In the genomic region with DNA sequence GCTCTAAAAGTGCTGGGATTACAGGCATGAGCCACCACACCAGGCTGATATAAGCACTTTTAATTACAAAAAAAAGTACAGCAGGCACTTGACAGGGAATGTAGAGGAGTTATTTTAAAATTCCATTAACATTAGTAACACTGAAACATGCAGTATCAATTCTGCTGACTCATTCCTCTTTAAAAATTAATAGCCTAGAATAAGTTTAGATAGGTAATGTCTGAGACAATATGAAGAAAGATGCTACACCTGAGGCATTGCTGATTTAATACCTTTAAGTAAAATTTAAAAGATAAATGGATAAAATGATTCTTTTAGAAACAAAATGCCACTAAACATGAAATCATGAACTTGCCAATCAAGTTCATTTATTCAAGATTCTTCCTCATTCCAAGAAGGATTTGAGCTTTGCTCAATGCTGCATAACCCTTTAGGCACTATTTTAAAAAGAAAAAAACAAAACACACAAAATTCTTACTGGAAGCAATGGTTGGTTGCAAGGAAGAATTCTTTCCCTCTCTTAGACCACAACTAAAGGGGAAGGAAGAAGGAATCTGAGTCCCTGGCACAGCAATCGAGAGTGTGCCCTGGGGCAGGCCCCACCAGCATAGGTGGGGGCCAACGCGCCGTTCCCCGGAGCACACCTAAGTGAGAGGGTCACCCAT, we compare ENCODE assay signal across 10 cellular contexts. TPM values are rescaled to one million over a fixed set of nuclear protein-coding genes. Genes with fewer than 3 reads are reported as not detected.
A peak's percentile ranks its signal among the peaks of the same experiment; 100 is the strongest.
DNase-seq lines count a peak whose midpoint lies in the region; ATAC-seq, FAIRE-seq and TF ChIP-seq lines count a peak whose summit lies in the region.
"Had no signal": no experiment of that assay in that cellular context is flagged by ENCODE, and none has a peak within 500 bp of the region (broad histone marks: within the 10 kb centered on the region; RNA-seq: fewer than 3 reads in every experiment).

No MANE protein-coding gene starts in this region.

- in situ Hi-C loops in Caki2 (cut with HindIII; ENCODE audit: low pct_unique_long_range_greater_than_20kb, low sequenced_read_pairs) (no loop called here), GM13976 (cut with MboI; ENCODE audit: low sequenced_read_pairs, unreplicated experiment) (no loop called here)

- DNase-seq in Caki2 (ENCODE audit: low read depth) = peak; percentile 84
- peak; percentile 41 for DNase-seq in RWPE1 (ENCODE audit: low spot score)
- no peak for DNase-seq in endothelial cell of umbilical vein (ENCODE audit: low read depth, low spot score)
- DNase-seq in naive thymus-derived CD8-positive, alpha-beta T cell = no peak
- no peak for DNase-seq in OCI-M2 (lab: John Stamatoyannopoulos, UW; ENCODE audit: unreplicated experiment)
- DNase-seq in NCI-H69 (lab: John Stamatoyannopoulos, UW) = no peak
- DNase-seq in GM13976 (ENCODE audit: low spot score) = no peak
- no peak for DNase-seq in SHP77 treated with DMSO at 0.1 percent for 48 hours (lab: John Stamatoyannopoulos, UW)
- DNase-seq: NCI-H2171 had no signal

- H3K4me3 ChIP-seq in endothelial cell of umbilical vein (replicated peaks in 1 of 3; ENCODE audit: insufficient read depth in 1 of 3, low read depth in 1 of 3, low read length in 3 of 3) = no peak overlapping the region

- no peaks in the 10 kb centered on the region for H3K9me1 ChIP-seq in endothelial cell of umbilical vein (replicated peaks; ENCODE audit: control insufficient read depth, extremely low read depth, insufficient read depth, low read length)

- no peak overlapping the region for H3K4me2 ChIP-seq in endothelial cell of umbilical vein (ENCODE audit: insufficient read depth, low read length)

- H3K4me1 ChIP-seq in endothelial cell of umbilical vein (ENCODE audit: control insufficient read depth, extremely low read depth, insufficient read depth, low read length) = no peaks in the 10 kb centered on the region

- peak overlapping the region in 4 of 10 donors; percentile 8 to 37 (median 28) for H3K4me3 Mint-ChIP-seq in naive thymus-derived CD8-positive, alpha-beta T cell

- H3K4me1 Mint-ChIP-seq in naive thymus-derived CD8-positive, alpha-beta T cell = peaks cover 25 to 75% (median 61%) of the 10 kb centered on the region in 4 donors

- BruUV-seq in endothelial cell of umbilical vein (replicated peaks; lab: Mats Ljungman, UMichigan) = no TSS peak

- no peaks in the 10 kb centered on the region for H4K20me1 ChIP-seq in endothelial cell of umbilical vein (replicated peaks; ENCODE audit: control insufficient read depth, extremely low read depth, insufficient read depth, low read length)

- no peaks in the 10 kb centered on the region for H3K27me3 Mint-ChIP-seq in naive thymus-derived CD8-positive, alpha-beta T cell

- no peaks in the 10 kb centered on the region for H3K9me3 ChIP-seq in endothelial cell of umbilical vein (replicated peaks; ENCODE audit: control insufficient read depth, insufficient read depth, low read length)

- H3K79me2 ChIP-seq in endothelial cell of umbilical vein (ENCODE audit: control insufficient read depth, insufficient read depth, low read length) = peaks cover 29% of the 10 kb centered on the region

- H2AFZ ChIP-seq in endothelial cell of umbilical vein (ENCODE audit: low read depth, low read length) = no peak overlapping the region

- peak overlapping the region; percentile 16 to 88 (median 70) for H3K27ac Mint-ChIP-seq in naive thymus-derived CD8-positive, alpha-beta T cell

- TF ChIP-seq CTCF in RWPE1 (conservative IDR thresholded peaks at IDR 0.05; ENCODE audit: low read depth) = no peak
- no peak for TF ChIP-seq CTCF in endothelial cell of umbilical vein (IDR thresholded peaks at IDR 0.05; ENCODE audit: extremely low read depth in 1 of 2, insufficient read depth in 1 of 2, low read depth in 1 of 2, low read length in 2 of 2)
- no peak for TF ChIP-seq CTCF in GM13976 (IDR thresholded peaks at IDR 0.05; ENCODE audit: borderline replicate concordance, control extremely low read depth, extremely low read depth, insufficient read depth, missing control alignments)

- peak overlapping the region; percentile 88 for H3K27ac ChIP-seq in RWPE1
- H3K27ac ChIP-seq in endothelial cell of umbilical vein (ENCODE audit: insufficient read depth, low read depth, low read length) = no peak overlapping the region
- H3K27ac ChIP-seq: VCaP had no signal

- intact Hi-C loops in endothelial cell of umbilical vein (cut with micrococcal nuclease) = loop anchor here (1.0 kb wide), 1 partner anchor 9 kb away; no protein-coding TSS in a partner anchor

- CTCF ChIA-PET in RWPE1 (lab: Yijun Ruan, JAX) (no interaction called here), endothelial cell of umbilical vein (lab: Charles Lee) (interaction anchor here (1.1 kb wide), 1 partner anchor 10 kb away, joined by 3 read pairs; no protein-coding TSS in a partner anchor)

- no peak for ATAC-seq in naive thymus-derived CD8-positive, alpha-beta T cell

- no peak for FAIRE-seq in endothelial cell of umbilical vein (lab: Jason Lieb, UNC)

- H3K9me3 Mint-ChIP-seq in naive thymus-derived CD8-positive, alpha-beta T cell = peaks cover 0 to 8% (median 0%) of the 10 kb centered on the region in 9 donors

- POLR2A ChIA-PET in RWPE1 (lab: Yijun Ruan, JAX; ENCODE audit: low non-redundant PET) (no interaction called here), endothelial cell of umbilical vein (lab: Charles Lee) (no interaction called here)
- POLR2A ChIA-PET in naive thymus-derived CD8-positive, alpha-beta T cell (lab: Charles Lee) = interaction anchor here (0.5 kb wide), 1 partner anchor 135 kb away, joined by 3 read pairs; no protein-coding TSS in a partner anchor

- peaks cover 9 to 43% (median 18%) of the 10 kb centered on the region in 3 donors for H3K36me3 Mint-ChIP-seq in naive thymus-derived CD8-positive, alpha-beta T cell

- H3K36me3 ChIP-seq in endothelial cell of umbilical vein (ENCODE audit: control insufficient read depth in 2 of 2, extremely low read depth in 1 of 2, insufficient read depth in 2 of 2, low read length in 2 of 2) = peaks cover 0 to 2% of the 10 kb centered on the region in 2 experiments

- no peak overlapping the region for H3K9ac ChIP-seq in endothelial cell of umbilical vein (replicated peaks; ENCODE audit: extremely low read depth, insufficient read depth, low read length)

- dilution Hi-C loops in endothelial cell of umbilical vein (cut with MboI; ENCODE audit: extremely low pct_ligation_motif_present, low sequenced_read_pairs) = no loop called here

- no peaks in the 10 kb centered on the region for H3K27me3 ChIP-seq in endothelial cell of umbilical vein (ENCODE audit: control insufficient read depth in 2 of 2, insufficient read depth in 2 of 2, low read length in 2 of 2)

- TF ChIP-seq POLR2A in endothelial cell of umbilical vein (IDR thresholded peaks at IDR 0.05; ENCODE audit: low read depth, low read length) = no peak

TF ChIP-seq in endothelial cell of umbilical vein, 7 proteins besides CTCF, POLR2A, EP300 and RAD21:
- TF ChIP-seq EZH2 (IDR thresholded peaks at IDR 0.05; ENCODE audit: borderline replicate concordance, low read depth, low read length, severe bottlenecking) (no peak), FOS (IDR thresholded peaks at IDR 0.05; ENCODE audit: borderline replicate concordance, insufficient read depth, low read length) (peak; percentile 24)

RNA-seq across cellular contexts. Expression of gene ESYT2, which starts 26.6 kb away (rescaled TPM):
- total RNA-seq in Caki2 (2014; rRNA removed; shearing (Covaris generic); ENCODE audit: low replicate concordance) = 96.9 and 98.3 TPM in 2 replicates
- total RNA-seq in endothelial cell of umbilical vein = 40.6 and 46.6 TPM in 2 replicates
- polyA plus RNA-seq in endothelial cell of umbilical vein = 15.5 and 18.8 TPM in 2 replicates
- polyA plus RNA-seq in endothelial cell of umbilical vein (2011; cell fraction: cytosol; rRNA removed) = 19.7 and 20.5 TPM in 2 replicates
- polyA plus RNA-seq in endothelial cell of umbilical vein (2011; cell fraction: nucleus; rRNA removed) = 24.4 and 24.8 TPM in 2 replicates
- 24.9 and 34.3 TPM in 2 replicates for polyA plus RNA-seq in endothelial cell of umbilical vein (2012)
- 33.4 and 35.3 TPM in 2 replicates for polyA minus RNA-seq in endothelial cell of umbilical vein
- 50.1 TPM for polyA minus RNA-seq in endothelial cell of umbilical vein (2011; cell fraction: cytosol; rRNA and poly(A)+ RNA removed)
- 21.1 and 24.2 TPM in 2 replicates for polyA minus RNA-seq in endothelial cell of umbilical vein (2011; cell fraction: nucleus; rRNA and poly(A)+ RNA removed)
- total RNA-seq in naive thymus-derived CD8-positive, alpha-beta T cell = 100 to 1,000 TPM; 101 to 105 TPM
- polyA plus RNA-seq in naive thymus-derived CD8-positive, alpha-beta T cell = 10 to 100 TPM; 58.6 to 93.3 (median 79.8) TPM

RNA-seq across cellular contexts. Expression of gene DYNC2I1, which starts 53.7 kb away (rescaled TPM):
- total RNA-seq in Caki2 (2014; rRNA removed; shearing (Covaris generic); ENCODE audit: low replicate concordance) = 3.2 and 5.3 TPM in 2 replicates
- 13.9 and 14.6 TPM in 2 replicates for total RNA-seq in endothelial cell of umbilical vein
- 10.4 and 10.8 TPM in 2 replicates for polyA plus RNA-seq in endothelial cell of umbilical vein
- 5.5 and 7.8 TPM in 2 replicates for polyA plus RNA-seq in endothelial cell of umbilical vein (2011; cell fraction: cytosol; rRNA removed)
- 23.6 and 29.0 TPM in 2 replicates for polyA plus RNA-seq in endothelial cell of umbilical vein (2011; cell fraction: nucleus; rRNA removed)
- 6.8 and 7.2 TPM in 2 replicates for polyA plus RNA-seq in endothelial cell of umbilical vein (2012)
- polyA minus RNA-seq in endothelial cell of umbilical vein = 8.1 and 8.4 TPM in 2 replicates
- polyA minus RNA-seq in endothelial cell of umbilical vein (2011; cell fraction: cytosol; rRNA and poly(A)+ RNA removed) = 3.9 TPM
- 9.2 and 11.4 TPM in 2 replicates for polyA minus RNA-seq in endothelial cell of umbilical vein (2011; cell fraction: nucleus; rRNA and poly(A)+ RNA removed)
- total RNA-seq in naive thymus-derived CD8-positive, alpha-beta T cell = 10 to 100 TPM; 16.3 to 19.0 TPM
- 10 to 100 TPM; 14.1 to 22.1 (median 19.8) TPM for polyA plus RNA-seq in naive thymus-derived CD8-positive, alpha-beta T cell

Comparison
In these comparisons a context has a peak if more than half of its experiments do, and no peak if none do; other contexts are left out.
1. DNase-seq: peak in Caki2 (single experiment) and RWPE1 (single experiment); none in endothelial cell of umbilical vein (single experiment), naive thymus-derived CD8-positive, alpha-beta T cell (0 of 10), OCI-M2 (single experiment), NCI-H69 (single experiment), GM13976 (single experiment) and SHP77 treated with DMSO at 0.1 percent for 48 hours (single experiment).